ENCODE assay signal across 25 cellular contexts in genomic region chr15:99712415-99712814, GRCh38. TPM values are rescaled to one million over a fixed set of nuclear protein-coding genes. Genes with fewer than 3 reads are reported as not detected.
DNase-seq lines count a peak whose midpoint lies in the region; ATAC-seq and TF ChIP-seq lines count a peak whose summit lies in the region.
"Had no signal": no experiment of that assay in that cellular context is flagged by ENCODE, and none has a peak within 500 bp of the region (broad histone marks: within the 10 kb centered on the region; RNA-seq: fewer than 3 reads in every experiment).

No MANE protein-coding gene starts in this region.

- no peak overlapping the region for H3K4me3 ChIP-seq in left ventricle myocardium inferior
- no peak overlapping the region for H3K4me3 ChIP-seq in thoracic aorta
- no peak overlapping the region for H3K4me3 ChIP-seq in colonic mucosa
- H3K4me3 ChIP-seq: left lung, stomach, transverse colon had no signal

- H3K36me3 ChIP-seq in left ventricle myocardium inferior (peaks cover 50% of the 10 kb centered on the region), thoracic aorta (peaks cover 21% of the 10 kb centered on the region), colonic mucosa (no peaks in the 10 kb centered on the region)
- H3K36me3 ChIP-seq: brain microvascular endothelial cell had no signal

- no peaks in the 10 kb centered on the region for H3K9me3 ChIP-seq in left ventricle myocardium inferior (replicated peaks)
- no peaks in the 10 kb centered on the region for H3K9me3 ChIP-seq in thoracic aorta
- no peaks in the 10 kb centered on the region for H3K9me3 ChIP-seq in colonic mucosa
- H3K9me3 ChIP-seq: left lung, stomach, transverse colon had no signal

- no peak overlapping the region for H3K4me3 Mint-ChIP-seq in WTC11
- H3K4me3 Mint-ChIP-seq: activated CD4-positive, alpha-beta T cell treated with anti-CD3 and anti-CD28 coated beads for 36 hours; B cell; T-helper 2 cell treated with Interferon-gamma antibody and Interleukin-4, amounts not matched to agents 5 μg/mL and 100 μg/mL, for 36 hours had no signal

- H3K27me3 ChIP-seq in left ventricle myocardium inferior (ENCODE audit: low read depth) (no peaks in the 10 kb centered on the region), thoracic aorta (replicated peaks; ENCODE audit: insufficient read depth) (no peaks in the 10 kb centered on the region), colonic mucosa (no peaks in the 10 kb centered on the region)
- H3K27me3 ChIP-seq: brain microvascular endothelial cell, left lung, stomach, transverse colon had no signal

- CTCF ChIA-PET in WTC11 (lab: Charles Lee), result interaction anchor here (0.6 to 2.9 kb wide), 6 partner anchors 8 to 439 kb away, joined by 3 to 32 read pairs (median 4); partner anchors contain the start of gene LYSMD4
- CTCF ChIA-PET in HEK293T (lab: Yijun Ruan, JAX), result interaction anchor here (2.8 kb wide), 1 partner anchor 8 kb away, joined by 15 read pairs; no protein-coding TSS in a partner anchor

- H3K36me3 Mint-ChIP-seq in WTC11, result peaks cover 27% of the 10 kb centered on the region

- no peaks in the 10 kb centered on the region for H3K27me3 Mint-ChIP-seq in WTC11 (ENCODE audit: low read depth)
- H3K27me3 Mint-ChIP-seq: activated CD4-positive, alpha-beta T cell treated with anti-CD3 and anti-CD28 coated beads for 36 hours; B cell had no signal

- H3K9me3 Mint-ChIP-seq in WTC11, result no peaks in the 10 kb centered on the region
- H3K9me3 Mint-ChIP-seq: T-helper 2 cell treated with Interferon-gamma antibody and Interleukin-4, amounts not matched to agents 5 μg/mL and 100 μg/mL, for 36 hours had no signal

- H3K27ac ChIP-seq in left ventricle myocardium inferior (replicated peaks) (peak overlapping the region; percentile 90), thoracic aorta (peak overlapping the region; percentile 13 to 86), colonic mucosa (no peak overlapping the region)
- H3K27ac ChIP-seq: brain microvascular endothelial cell, epithelial cell of prostate had no signal

- intact Hi-C loops in left ventricle myocardium inferior (cut with micrococcal nuclease), result no loop called here
- intact Hi-C loops in cardiac septum (cut with DNase I), result no loop called here
- intact Hi-C loops in colonic mucosa (cut with DNase I), result no loop called here

- ATAC-seq in WTC11 (peak; percentile 94), thoracic aorta (ENCODE audit: insufficient number of reproducible peaks, low FRiP score, low read depth) (no peak), HG03175 (IDR thresholded peaks at IDR 0.05; ENCODE audit: unreplicated experiment) (no peak)
- ATAC-seq: activated CD4-positive, alpha-beta T cell treated with anti-CD3 and anti-CD28 coated beads for 36 hours; left lung had no signal

- H3K4me1 Mint-ChIP-seq in WTC11, result peaks cover 20% of the 10 kb centered on the region

- H3K27ac Mint-ChIP-seq in WTC11, result no peak overlapping the region
- H3K27ac Mint-ChIP-seq: activated CD4-positive, alpha-beta T cell treated with anti-CD3 and anti-CD28 coated beads for 36 hours; T-helper 2 cell treated with Interferon-gamma antibody and Interleukin-4, amounts not matched to agents 5 μg/mL and 100 μg/mL, for 36 hours had no signal

- H3K4me1 ChIP-seq in left ventricle myocardium inferior, result peaks cover 86% of the 10 kb centered on the region
- H3K4me1 ChIP-seq in thoracic aorta (ENCODE audit: control insufficient read depth in 1 of 2, low read depth in 2 of 2), result peaks cover 29 to 45% of the 10 kb centered on the region in 2 donors
- peaks cover 4% of the 10 kb centered on the region for H3K4me1 ChIP-seq in colonic mucosa

- no peak overlapping the region for H3K9ac ChIP-seq in colonic mucosa (ENCODE audit: low read depth in 2 of 2, low read length in 2 of 2)

- TF ChIP-seq CTCF in left ventricle myocardium inferior (IDR thresholded peaks at IDR 0.05; ENCODE audit: borderline replicate concordance) (no peak), WTC11 (IDR thresholded peaks at IDR 0.05) (no peak), thoracic aorta (IDR thresholded peaks at IDR 0.05) (no peak), colonic mucosa (IDR thresholded peaks at IDR 0.05) (no peak)

- POLR2A ChIA-PET in WTC11 (lab: Charles Lee), result no interaction called here
- POLR2A ChIA-PET in HEK293T (lab: Yijun Ruan, JAX), result no interaction called here

- DNase-seq in left ventricle myocardium inferior, result no peak
- no peak for DNase-seq in cardiac septum (ENCODE audit: low spot score)
- peak; percentile 68 for DNase-seq in WTC11 (ENCODE audit: low spot score)
- peak; percentile 67 for DNase-seq in iPS-NIHi11 (ENCODE audit: low spot score)
- DNase-seq in thoracic aorta (ENCODE audit: low spot score), result no peak
- no peak for DNase-seq in HEK293T (ENCODE audit: extremely low spot score)
- no peak for DNase-seq in colonic mucosa
- DNase-seq: ACHN; activated CD4-positive, alpha-beta T cell treated with anti-CD3 and anti-CD28 coated beads for 36 hours; brain microvascular endothelial cell; DMS153; HCEC 1CT; left lung; NCI-H1417; NCI-H2081; NCI-H2227 treated with DMSO at 0.1 percent for 48 hours; NCI-H526 treated with DMSO at 0.1 percent for 48 hours; SHP77 treated with DMSO at 0.1 percent for 48 hours; stimulated activated CD4-positive, alpha-beta T cell treated with anti-CD3 and anti-CD28 coated beads, Interleukin-1b, Interleukin-23, amount 100 ng/mL, for 48 hours; stomach; transverse colon had no signal

TF ChIP-seq in WTC11, 78 proteins besides CTCF, POLR2A, EP300 and RAD21 (continues in another document):
- no peak for TF ChIP-seq GRHL2 (CRISPR knock-in tag; IDR thresholded peaks at IDR 0.05; ENCODE audit: insufficient replicate concordance, severe bottlenecking)
- TF ChIP-seq ATF6 (CRISPR knock-in tag; IDR thresholded peaks at IDR 0.05), result no peak
- TF ChIP-seq ZNF263 (CRISPR knock-in tag; IDR thresholded peaks at IDR 0.05; ENCODE audit: low read depth), result no peak
- TF ChIP-seq NFYB (CRISPR knock-in tag; conservative IDR thresholded peaks at IDR 0.05; ENCODE audit: low read depth), result no peak
- TF ChIP-seq ZMAT4 (CRISPR knock-in tag; IDR thresholded peaks at IDR 0.05), result no peak
- TF ChIP-seq ZNF423 (CRISPR knock-in tag; IDR thresholded peaks at IDR 0.05), result no peak

TF ChIP-seq in HEK293T, 16 proteins besides CTCF, POLR2A, EP300 and RAD21:
- TF ChIP-seq FOXM1 (IDR thresholded peaks at IDR 0.05; ENCODE audit: borderline replicate concordance), result no peak
- no peak for TF ChIP-seq HDGF (IDR thresholded peaks at IDR 0.05; ENCODE audit: borderline replicate concordance)
- no peak for TF ChIP-seq PKNOX1 (IDR thresholded peaks at IDR 0.05)
- TF ChIP-seq FOXK2 (IDR thresholded peaks at IDR 0.05), result no peak
- TF ChIP-seq TARDBP (IDR thresholded peaks at IDR 0.05), result no peak
- TF ChIP-seq ZNF384 (IDR thresholded peaks at IDR 0.05), result no peak
- TF ChIP-seq CTBP1 (IDR thresholded peaks at IDR 0.05; ENCODE audit: borderline replicate concordance), result no peak
- no peak for TF ChIP-seq SP1 (IDR thresholded peaks at IDR 0.05)
- no peak for TF ChIP-seq L3MBTL2 (conservative IDR thresholded peaks at IDR 0.05)
- no peak for TF ChIP-seq SUZ12 (IDR thresholded peaks at IDR 0.05)
- no peak for TF ChIP-seq LEF1 (IDR thresholded peaks at IDR 0.05; ENCODE audit: borderline replicate concordance)
- no peak for TF ChIP-seq ARNT (IDR thresholded peaks at IDR 0.05)
- no peak for TF ChIP-seq BHLHE40 (IDR thresholded peaks at IDR 0.05; ENCODE audit: borderline replicate concordance)
- TF ChIP-seq ELF4 (IDR thresholded peaks at IDR 0.05), result no peak
- TF ChIP-seq NFRKB (IDR thresholded peaks at IDR 0.05), result no peak
- TF ChIP-seq FOXA1 (IDR thresholded peaks at IDR 0.05), result no peak

RNA-seq across cellular contexts. Expression of gene LYSMD4, which starts 20.8 kb away (rescaled TPM):
- total RNA-seq in left ventricle myocardium inferior (9.8 TPM), cardiac septum (12.7 TPM), WTC11 (2021) (14.1 to 15.3 TPM (median 14.9 TPM) in 3 replicates), thoracic aorta (1 to 10 TPM; 6.8 to 9.7 TPM), colonic mucosa (1 to 10 TPM; 8.2 to 9.1 TPM)

Comparison
In these comparisons a context has a peak if more than half of its experiments do, and no peak if none do; other contexts are left out.
1. DNase-seq: peak in WTC11 (single experiment) and iPS-NIHi11 (single experiment); none in left ventricle myocardium inferior (single experiment), cardiac septum (single experiment), thoracic aorta (single experiment), HEK293T (single experiment) and colonic mucosa (single experiment).